In genomic region chr6:87828044-87828443, GRCh38 we compare ENCODE assay signal across 1 cellular context.
TF ChIP-seq lines count a peak whose summit lies in the region.

No MANE protein-coding gene starts in this region.

TF ChIP-seq in GM23338, 12 proteins besides CTCF, POLR2A, EP300 and RAD21 (continued from another document):
- no peak for TF ChIP-seq ZNF462 (CRISPR knock-in tag; IDR thresholded peaks at IDR 0.05)
- TF ChIP-seq, protein P1, sequence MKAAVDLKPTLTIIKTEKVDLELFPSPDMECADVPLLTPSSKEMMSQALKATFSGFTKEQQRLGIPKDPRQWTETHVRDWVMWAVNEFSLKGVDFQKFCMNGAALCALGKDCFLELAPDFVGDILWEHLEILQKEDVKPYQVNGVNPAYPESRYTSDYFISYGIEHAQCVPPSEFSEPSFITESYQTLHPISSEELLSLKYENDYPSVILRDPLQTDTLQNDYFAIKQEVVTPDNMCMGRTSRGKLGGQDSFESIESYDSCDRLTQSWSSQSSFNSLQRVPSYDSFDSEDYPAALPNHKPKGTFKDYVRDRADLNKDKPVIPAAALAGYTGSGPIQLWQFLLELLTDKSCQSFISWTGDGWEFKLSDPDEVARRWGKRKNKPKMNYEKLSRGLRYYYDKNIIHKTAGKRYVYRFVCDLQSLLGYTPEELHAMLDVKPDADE (IDR thresholded peaks at IDR 0.05) = no peak
- no peak for TF ChIP-seq STAT1 (IDR thresholded peaks at IDR 0.05; ENCODE audit: unreplicated experiment)
- TF ChIP-seq ZNF114 (CRISPR knock-in tag; IDR thresholded peaks at IDR 0.05) = no peak
- no peak for TF ChIP-seq JUNB (IDR thresholded peaks at IDR 0.05; ENCODE audit: unreplicated experiment)
- no peak for TF ChIP-seq POLR2AphosphoS5 (IDR thresholded peaks at IDR 0.05; ENCODE audit: low read depth)
- no peak for TF ChIP-seq CREB1 (CRISPR knock-in tag; IDR thresholded peaks at IDR 0.05; ENCODE audit: low read depth)
- no peak for TF ChIP-seq NANOG (IDR thresholded peaks at IDR 0.05; ENCODE audit: borderline replicate concordance)
- no peak for TF ChIP-seq EZH2 (IDR thresholded peaks at IDR 0.05; ENCODE audit: low read depth, unreplicated experiment)
- TF ChIP-seq REST (IDR thresholded peaks at IDR 0.05; ENCODE audit: unreplicated experiment) = no peak
